8 cellular contexts compared by ENCODE assay signal in the genomic region with DNA sequence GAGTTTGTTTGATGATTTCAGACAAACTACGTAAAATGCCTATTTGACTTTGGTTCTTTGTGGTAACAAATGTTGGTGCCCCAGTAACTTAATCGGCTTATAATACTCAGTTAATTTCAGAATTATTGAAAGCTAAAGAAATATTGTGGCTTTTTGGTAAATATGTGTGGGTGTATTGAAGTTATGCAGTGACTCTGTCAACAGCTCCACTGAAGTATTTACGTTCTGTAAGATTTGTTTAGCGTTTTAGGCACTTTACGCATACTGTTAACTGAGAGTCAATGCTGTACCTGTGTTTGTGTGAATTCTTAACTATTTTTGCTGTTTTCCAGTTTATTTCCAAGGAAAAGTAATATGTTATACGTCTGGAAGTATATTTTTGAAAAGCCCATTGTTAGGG. TPM values are rescaled to one million over a fixed set of nuclear protein-coding genes. Genes with fewer than 3 reads are reported as not detected.
DNase-seq lines count a peak whose midpoint lies in the region; ATAC-seq and TF ChIP-seq lines count a peak whose summit lies in the region.

No MANE protein-coding gene starts in this region.

- peaks cover 31% of the 10 kb centered on the region for H4K20me1 ChIP-seq in mammary epithelial cell (ENCODE audit: insufficient read depth, low read length)

- H3K36me3 ChIP-seq in A673 (ENCODE audit: insufficient read depth, low read length, poor library complexity, severe bottlenecking) (no peaks in the 10 kb centered on the region), HUES48 (ENCODE audit: control insufficient read depth, insufficient read depth, low read length) (no peaks in the 10 kb centered on the region), mammary epithelial cell (ENCODE audit: insufficient read depth, low read length) (no peaks in the 10 kb centered on the region), mucosa of stomach (ENCODE audit: control insufficient read depth, insufficient read depth, low read length) (no peaks in the 10 kb centered on the region)

- WGBS in mammary epithelial cell (ENCODE audit: low coverage, missing lambda C conversion rate), result 20% methylated on average over 6 of the region's 6 CpGs

- no peak for ATAC-seq in HG03097 (IDR thresholded peaks at IDR 0.05; ENCODE audit: low FRiP score, unreplicated experiment)

- no peaks in the 10 kb centered on the region for H3K9me3 ChIP-seq in A673 (ENCODE audit: low read depth, low read length, poor library complexity, severe bottlenecking)
- no peaks in the 10 kb centered on the region for H3K9me3 ChIP-seq in HUES48 (ENCODE audit: control insufficient read depth, insufficient read depth, low read length)
- no peaks in the 10 kb centered on the region for H3K9me3 ChIP-seq in mammary epithelial cell (replicated peaks; ENCODE audit: insufficient read depth, low read length)
- no peaks in the 10 kb centered on the region for H3K9me3 ChIP-seq in mucosa of stomach (ENCODE audit: control insufficient read depth, low read length)

- H3K4me3 ChIP-seq in A673 (ENCODE audit: low read depth, low read length, poor library complexity, severe bottlenecking) (peak overlapping the region; percentile 99), HUES48 (ENCODE audit: low read depth, low read length) (peak overlapping the region; percentile 95), mammary epithelial cell (replicated peaks in 1 of 3; ENCODE audit: insufficient read depth in 1 of 3, low read depth in 2 of 3, low read length in 3 of 3) (peak overlapping the region; percentile 91 to 93 (median 92)), mucosa of stomach (ENCODE audit: low read length) (no peak overlapping the region)

- CTCF ChIA-PET in A673 (lab: Charles Lee), result no interaction called here
- CTCF ChIA-PET in mammary epithelial cell (lab: Charles Lee; ENCODE audit: low non-redundant PET), result no interaction called here

- TF ChIP-seq CTCF in A673 (conservative IDR thresholded peaks at IDR 0.05; ENCODE audit: low read depth, low read length) (no peak), mammary epithelial cell (conservative IDR thresholded peaks at IDR 0.05 in 1 of 2, IDR thresholded peaks at IDR 0.05 in 1 of 2; ENCODE audit: extremely low read depth in 1 of 2, insufficient read depth in 1 of 2, low read depth in 1 of 2, low read length in 2 of 2) (no peak)

- no peak for DNase-seq in A673 (ENCODE audit: low spot score)
- DNase-seq in mammary epithelial cell, result no peak
- DNase-seq in DMS53 (lab: John Stamatoyannopoulos, UW), result no peak
- DNase-seq in DMS 273 treated with DMSO at 0.1 percent for 48 hours (lab: John Stamatoyannopoulos, UW), result no peak
- no peak for DNase-seq in activated CD4-positive, CD25-positive, alpha-beta regulatory T cell treated with anti-CD3 and anti-CD28 coated beads, Interleukin-2, amount 50 U/mL, for 72 hours

- in situ Hi-C loops in mammary epithelial cell (cut with MboI; ENCODE audit: low sequenced_read_pairs in 2 of 2), result no loop called here

- BruUV-seq in A673 (replicated peaks; lab: Mats Ljungman, UMichigan) (no TSS peak), mammary epithelial cell (replicated peaks; lab: Mats Ljungman, UMichigan) (no TSS peak)

- H3K27ac ChIP-seq in A673 (ENCODE audit: low read depth, low read length, poor library complexity, severe bottlenecking), result peak overlapping the region; percentile 99
- peak overlapping the region; percentile 99 for H3K27ac ChIP-seq in HUES48 (ENCODE audit: low read depth, low read length)
- H3K27ac ChIP-seq in mammary epithelial cell (ENCODE audit: insufficient read depth, low read depth, low read length), result peak overlapping the region; percentile 83

- intact Hi-C loops in A673 (cut with micrococcal nuclease; ENCODE audit: unreplicated experiment), result loop anchor here (2.0 kb wide), 1 partner anchor 14 kb away; no protein-coding TSS in a partner anchor
- intact Hi-C loops in mammary epithelial cell (cut with micrococcal nuclease), result loop anchor here (2.0 kb wide), 1 partner anchor 14 kb away; no protein-coding TSS in a partner anchor

- H3K27me3 ChIP-seq in A673 (replicated peaks; ENCODE audit: insufficient read depth, low read depth, low read length, poor library complexity) (no peaks in the 10 kb centered on the region), HUES48 (ENCODE audit: control insufficient read depth, insufficient read depth, low read length) (no peaks in the 10 kb centered on the region), mammary epithelial cell (ENCODE audit: insufficient read depth, low read length) (no peaks in the 10 kb centered on the region), mucosa of stomach (ENCODE audit: control insufficient read depth, insufficient read depth, low read length) (no peaks in the 10 kb centered on the region)

- POLR2A ChIA-PET in A673 (lab: Charles Lee; ENCODE audit: low non-redundant PET), result no interaction called here

- H3K4me2 ChIP-seq in mammary epithelial cell (ENCODE audit: insufficient read depth, low read depth, low read length), result peak overlapping the region; percentile 95

- dilution Hi-C loops in mammary epithelial cell (cut with HindIII; ENCODE audit: low sequenced_read_pairs), result no loop called here

- H3K4me1 ChIP-seq in A673 (ENCODE audit: insufficient read depth, low read length, poor library complexity, severe bottlenecking), result peaks cover 19% of the 10 kb centered on the region
- peaks cover 34% of the 10 kb centered on the region for H3K4me1 ChIP-seq in HUES48 (ENCODE audit: control insufficient read depth, insufficient read depth, low read length)
- peaks cover 25% of the 10 kb centered on the region for H3K4me1 ChIP-seq in mammary epithelial cell (ENCODE audit: insufficient read depth, low read length)
- H3K4me1 ChIP-seq in mucosa of stomach (ENCODE audit: control insufficient read depth, insufficient read depth, low read length), result peaks cover 26% of the 10 kb centered on the region

- H3K79me2 ChIP-seq in mammary epithelial cell (ENCODE audit: insufficient read depth, low read length), result peaks cover 73% of the 10 kb centered on the region

- H2AFZ ChIP-seq in mammary epithelial cell (ENCODE audit: low read depth, low read length), result no peak overlapping the region

- H3K9ac ChIP-seq in HUES48 (ENCODE audit: low read depth, low read length) (peak overlapping the region; percentile 96; the same call in 1 of the 2 replicates), mammary epithelial cell (ENCODE audit: insufficient read depth, low read length) (peak overlapping the region; percentile 62), mucosa of stomach (ENCODE audit: low read length) (peak overlapping the region; percentile 4)

RNA-seq across cellular contexts. Expression of gene RAD23B, which starts 2.2 kb away (rescaled TPM):
- total RNA-seq in A673 (2021) (146 and 151 TPM in 2 replicates), mammary epithelial cell (100 to 1,000 TPM; 126 to 177 TPM)
- polyA plus RNA-seq in mammary epithelial cell, result 166 TPM
- polyA minus RNA-seq in mammary epithelial cell, result 115 TPM

Comparison
In these comparisons a context has a peak if more than half of its experiments do, and no peak if none do; other contexts are left out.
1. H3K9ac ChIP-seq: peak in every context shown above with its lines; median percentile 96 in HUES48; 62 in mammary epithelial cell; 4 in mucosa of stomach.